ENCODE assay signal across 9 cellular contexts in the genomic region with DNA sequence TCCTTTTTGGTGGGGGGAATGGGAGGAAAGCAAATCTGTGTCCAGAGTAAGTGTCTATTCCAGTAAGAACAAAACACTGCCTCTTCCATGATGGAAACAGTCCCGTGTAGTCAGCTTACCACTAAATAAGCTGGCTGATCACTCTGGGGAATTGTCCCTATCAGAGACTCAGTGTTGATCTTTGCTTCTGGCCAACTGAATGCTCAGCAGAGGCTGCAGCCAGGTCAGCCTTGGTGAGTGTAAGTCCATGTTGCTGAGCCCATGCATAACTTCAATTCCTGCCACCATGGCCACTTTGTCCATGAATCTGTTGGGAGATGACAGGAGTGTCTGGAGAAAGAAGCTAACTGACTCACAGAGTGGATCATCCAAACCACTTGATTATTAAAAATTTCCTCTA. TPM values are rescaled to one million over a fixed set of nuclear protein-coding genes. Genes with fewer than 3 reads are reported as not detected.
"Had no signal": no experiment of that assay in that cellular context is flagged by ENCODE, and none has a peak within 500 bp of the region (broad histone marks: within the 10 kb centered on the region; RNA-seq: fewer than 3 reads in every experiment).

No MANE protein-coding gene starts in this region.

- H3K4me2 ChIP-seq: GM23338 had no signal

- H3K4me1 ChIP-seq: HAP-1 had no signal

- H3K36me3 ChIP-seq: HAP-1 had no signal

- H2AFZ ChIP-seq: GM23338 had no signal

- ATAC-seq: GM23338, HCT116, HepG2 had no signal

- H3K4me3 ChIP-seq: GM23338, HAP-1 had no signal

- H3K4me3 Mint-ChIP-seq: GM23338, HFFc6, IgD-negative memory B cell had no signal

- H3K27ac Mint-ChIP-seq: GM23338, HFFc6, IgD-negative memory B cell had no signal

- H3K9me3 Mint-ChIP-seq: GM23338, HFFc6, IgD-negative memory B cell had no signal

- H3K36me3 Mint-ChIP-seq: IgD-negative memory B cell had no signal

- H3K9me3 ChIP-seq: HAP-1 had no signal

- H3K4me1 Mint-ChIP-seq: GM23338 had no signal

- H3K27me3 Mint-ChIP-seq: IgD-negative memory B cell had no signal

- H3K27ac ChIP-seq: HL-60 had no signal

RNA-seq across cellular contexts. Expression of a gene that starts 33.8 kb away (rescaled TPM):
- total RNA-seq: GM23338, H1, HepG2, HFFc6, HT1080 had no signal
- polyA plus RNA-seq: GM23338, HepG2, IgD-negative memory B cell had no signal
